27 cellular contexts compared by ENCODE assay signal in genomic region chr1:9922342-9922741, GRCh38. TPM values are rescaled to one million over a fixed set of nuclear protein-coding genes. Genes with fewer than 3 reads are reported as not detected.
DNase-seq lines count a peak whose midpoint lies in the region; ATAC-seq, FAIRE-seq and TF ChIP-seq lines count a peak whose summit lies in the region.
"Had no signal": no experiment of that assay in that cellular context is flagged by ENCODE, and none has a peak within 500 bp of the region (broad histone marks: within the 10 kb centered on the region; RNA-seq: fewer than 3 reads in every experiment).

No MANE protein-coding gene starts in this region.

- H3K9me3 Mint-ChIP-seq in activated CD4-positive, alpha-beta memory T cell treated with anti-CD3 and anti-CD28 coated beads for 36 hours: no peaks in the 10 kb centered on the region
- H3K9me3 Mint-ChIP-seq: activated T-helper 17 cell treated with anti-CD3 and anti-CD28 coated beads, Interleukin-2, amount 50 U/mL, for 72 hours; stimulated activated effector memory CD8-positive, alpha-beta T cell treated with anti-CD3 and anti-CD28 coated beads, Interleukin-12 subunit alpha, Interleukin-12 subunit beta, amount 100 ng/mL, for 72 hours; T-cell had no signal

- H4K20me1 ChIP-seq in K562 (replicated peaks; ENCODE audit: control insufficient read depth, insufficient read depth, low read length): no peaks in the 10 kb centered on the region
- H4K20me1 ChIP-seq: BLaER1 treated with 17β-estradiol and CSF1 and Interleukin-3, amounts not matched to agents 10 nM and 100 nM had no signal

- BruUV-seq in A673 (replicated peaks; lab: Mats Ljungman, UMichigan) (no TSS peak), K562 (replicated peaks; lab: Mats Ljungman, UMichigan) (no TSS peak)

- no peak for FAIRE-seq in K562 (lab: Jason Lieb, UNC)
- FAIRE-seq: astrocyte, endometrium had no signal

- H3K27me3 ChIP-seq in A673 (replicated peaks; ENCODE audit: insufficient read depth, low read depth, low read length, poor library complexity) (no peaks in the 10 kb centered on the region), HUES64 (ENCODE audit: insufficient read depth, low read length) (no peaks in the 10 kb centered on the region), K562 (ENCODE audit: control insufficient read depth in 2 of 2, insufficient read depth in 2 of 2, low read length in 2 of 2) (no peaks in the 10 kb centered on the region), iPS-20b (ENCODE audit: insufficient read depth, low read length) (no peaks in the 10 kb centered on the region)
- H3K27me3 ChIP-seq: BLaER1 treated with 17β-estradiol and CSF1 and Interleukin-3, amounts not matched to agents 10 nM and 100 nM had no signal

- H3K27ac ChIP-seq in A673 (ENCODE audit: low read depth, low read length, poor library complexity, severe bottlenecking): no peak overlapping the region
- H3K27ac ChIP-seq in HUES64 (ENCODE audit: low read depth, low read length): peak overlapping the region; percentile 51; the same call in 1 of the 2 replicates
- no peak overlapping the region for H3K27ac ChIP-seq in K562 (ENCODE audit: extremely low read depth, low read depth, low read length)
- H3K27ac ChIP-seq in iPS-20b (ENCODE audit: low read length): peak overlapping the region; percentile 18
- H3K27ac ChIP-seq: BLaER1 treated with 17β-estradiol and CSF1 and Interleukin-3, amounts not matched to agents 10 nM and 100 nM; coronary artery; KMS-11 had no signal

- ATAC-seq in K562: peak; percentile 60
- no peak for ATAC-seq in stimulated activated naive CD8-positive, alpha-beta T cell treated with anti-CD3 and anti-CD28 coated beads, Interleukin-15, Interleukin-2, amounts not matched to agents 100 U/mL and 50 U/mL, for 24 hours
- ATAC-seq: activated CD8-positive, alpha-beta memory T cell treated with anti-CD3 and anti-CD28 coated beads, Interleukin-2, amount 10 ng/mL, durations not matched to agents 7 days and 5 days; activated T-helper 17 cell treated with anti-CD3 and anti-CD28 coated beads, Interleukin-2, amount 50 U/mL, for 72 hours; stimulated activated effector memory CD8-positive, alpha-beta T cell treated with anti-CD3 and anti-CD28 coated beads, Interleukin-12 subunit alpha, Interleukin-12 subunit beta, amount 100 ng/mL, for 72 hours; T-cell had no signal

- H3K4me3 Mint-ChIP-seq in activated CD4-positive, alpha-beta memory T cell treated with anti-CD3 and anti-CD28 coated beads for 36 hours: no peak overlapping the region
- H3K4me3 Mint-ChIP-seq: activated CD8-positive, alpha-beta memory T cell treated with anti-CD3 and anti-CD28 coated beads, Interleukin-2, amount 10 ng/mL, durations not matched to agents 7 days and 5 days; activated naive CD8-positive, alpha-beta T cell; activated T-helper 17 cell treated with anti-CD3 and anti-CD28 coated beads, Interleukin-2, amount 50 U/mL, for 72 hours; stimulated activated effector memory CD8-positive, alpha-beta T cell treated with anti-CD3 and anti-CD28 coated beads, Interleukin-12 subunit alpha, Interleukin-12 subunit beta, amount 100 ng/mL, for 72 hours; T-cell had no signal

- TF ChIP-seq CTCF in A673 (conservative IDR thresholded peaks at IDR 0.05; ENCODE audit: low read depth, low read length) (no peak), K562 (IDR thresholded peaks at IDR 0.05 in 2 of 3, conservative IDR thresholded peaks at IDR 0.05 in 1 of 3; ENCODE audit: insufficient read depth in 2 of 3, low read depth in 1 of 3, low read length in 3 of 3) (no peak)

- no peaks in the 10 kb centered on the region for H3K9me1 ChIP-seq in K562 (ENCODE audit: control insufficient read depth, insufficient read depth, low read length)

- H3K79me2 ChIP-seq in K562 (ENCODE audit: control insufficient read depth, insufficient read depth, low read length): no peaks in the 10 kb centered on the region

- H3K9me3 ChIP-seq in A673 (ENCODE audit: low read depth, low read length, poor library complexity, severe bottlenecking): no peaks in the 10 kb centered on the region
- no peaks in the 10 kb centered on the region for H3K9me3 ChIP-seq in HUES64 (ENCODE audit: insufficient read depth, low read depth, low read length)
- H3K9me3 ChIP-seq in K562 (replicated peaks; ENCODE audit: control insufficient read depth, insufficient read depth, low read depth, low read length): no peaks in the 10 kb centered on the region
- H3K9me3 ChIP-seq in iPS-20b (ENCODE audit: insufficient read depth, low read depth, low read length): no peaks in the 10 kb centered on the region
- H3K9me3 ChIP-seq: BLaER1 treated with 17β-estradiol and CSF1 and Interleukin-3, amounts not matched to agents 10 nM and 100 nM had no signal

- H3K36me3 Mint-ChIP-seq in activated CD4-positive, alpha-beta memory T cell treated with anti-CD3 and anti-CD28 coated beads for 36 hours: no peaks in the 10 kb centered on the region
- H3K36me3 Mint-ChIP-seq: activated CD8-positive, alpha-beta memory T cell treated with anti-CD3 and anti-CD28 coated beads, Interleukin-2, amount 10 ng/mL, durations not matched to agents 7 days and 5 days; activated naive CD8-positive, alpha-beta T cell had no signal

- TF ChIP-seq RAD21 in K562 (CRISPR knock-in tag; conservative IDR thresholded peaks at IDR 0.05 in 1 of 2, IDR thresholded peaks at IDR 0.05 in 1 of 2): no peak

- WGBS in HUES64: 40% methylated on average over 5 of the region's 5 CpGs
- 38% methylated on average over 5 of the region's 5 CpGs for WGBS in K562 (ENCODE audit: insufficient coverage, low coverage, missing lambda C conversion rate)

- H2AFZ ChIP-seq in K562 (ENCODE audit: low read depth, low read length): peak overlapping the region; percentile 16; the same call in 1 of the 2 replicates

- no peak for TF ChIP-seq POLR2A in K562 (conservative IDR thresholded peaks at IDR 0.05)

- H3K36me3 ChIP-seq in A673 (ENCODE audit: insufficient read depth, low read length, poor library complexity, severe bottlenecking) (no peaks in the 10 kb centered on the region), HUES64 (ENCODE audit: insufficient read depth, low read length) (no peaks in the 10 kb centered on the region), K562 (ENCODE audit: control insufficient read depth, insufficient read depth, low read length) (no peaks in the 10 kb centered on the region), iPS-20b (ENCODE audit: insufficient read depth, low read depth, low read length) (no peaks in the 10 kb centered on the region)
- H3K36me3 ChIP-seq: BLaER1 treated with 17β-estradiol and CSF1 and Interleukin-3, amounts not matched to agents 10 nM and 100 nM had no signal

- no peak overlapping the region for H3K27ac Mint-ChIP-seq in activated CD4-positive, alpha-beta memory T cell treated with anti-CD3 and anti-CD28 coated beads for 36 hours
- H3K27ac Mint-ChIP-seq: activated CD8-positive, alpha-beta memory T cell treated with anti-CD3 and anti-CD28 coated beads, Interleukin-2, amount 10 ng/mL, durations not matched to agents 7 days and 5 days; activated naive CD8-positive, alpha-beta T cell; activated T-helper 17 cell treated with anti-CD3 and anti-CD28 coated beads, Interleukin-2, amount 50 U/mL, for 72 hours; stimulated activated effector memory CD8-positive, alpha-beta T cell treated with anti-CD3 and anti-CD28 coated beads, Interleukin-12 subunit alpha, Interleukin-12 subunit beta, amount 100 ng/mL, for 72 hours; T-cell had no signal

- no peak overlapping the region for H3K4me2 ChIP-seq in K562 (ENCODE audit: insufficient read depth, low read length)
- H3K4me2 ChIP-seq: BLaER1 treated with 17β-estradiol and CSF1 and Interleukin-3, amounts not matched to agents 10 nM and 100 nM; KMS-11 had no signal

- peaks cover 14% of the 10 kb centered on the region for H3K4me1 ChIP-seq in A673 (ENCODE audit: insufficient read depth, low read length, poor library complexity, severe bottlenecking)
- H3K4me1 ChIP-seq in HUES64 (ENCODE audit: insufficient read depth, low read length): peaks cover 26% of the 10 kb centered on the region
- peaks cover 0 to 2% of the 10 kb centered on the region in 2 experiments; a peak in 2 of 5 replicates for H3K4me1 ChIP-seq in K562 (replicated peaks in 1 of 2; ENCODE audit: control insufficient read depth in 2 of 2, insufficient read depth in 2 of 2, low read length in 2 of 2)
- peaks cover 24% of the 10 kb centered on the region; the same call in 1 of the 2 replicates for H3K4me1 ChIP-seq in iPS-20b (ENCODE audit: insufficient read depth, low read length)

- in situ Hi-C loops in K562 (cut with MboI): no loop called here

- H3K4me3 ChIP-seq in A673 (ENCODE audit: low read depth, low read length, poor library complexity, severe bottlenecking): no peak overlapping the region
- 0 out of 2 replicates have a peak overlapping the region, but pooled peaks have one; percentile 2 for H3K4me3 ChIP-seq in HUES64 (ENCODE audit: low read length)
- no peak overlapping the region for H3K4me3 ChIP-seq in K562
- peak overlapping the region; percentile 17; the same call in 1 of the 2 replicates for H3K4me3 ChIP-seq in iPS-20b (ENCODE audit: low read length)
- H3K4me3 ChIP-seq: BLaER1 treated with 17β-estradiol and CSF1 and Interleukin-3, amounts not matched to agents 10 nM and 100 nM; coronary artery had no signal

- intact Hi-C loops in A673 (cut with micrococcal nuclease; ENCODE audit: unreplicated experiment) (no loop called here), K562 (cut with micrococcal nuclease) (no loop called here)
- intact Hi-C loops in activated CD4-positive, alpha-beta memory T cell treated with anti-CD3 and anti-CD28 coated beads for 36 hours (cut with micrococcal nuclease): no loop called here

- peaks cover 9% of the 10 kb centered on the region for H3K4me1 Mint-ChIP-seq in activated CD4-positive, alpha-beta memory T cell treated with anti-CD3 and anti-CD28 coated beads for 36 hours (ENCODE audit: low read depth)
- H3K4me1 Mint-ChIP-seq: T-cell had no signal

- DNase-seq in A673 (ENCODE audit: low spot score) (peak; percentile 77), K562 (ENCODE audit: extremely low read depth in 1 of 4, low spot score in 3 of 4) (peak in 1 of 4 experiments; percentile 8), cerebellar nuclear complex (lab: John Stamatoyannopoulos, UW) (no peak), NCI-H1092 (lab: John Stamatoyannopoulos, UW) (no peak)
- no peak for DNase-seq in activated CD4-positive, alpha-beta memory T cell treated with anti-CD3 and anti-CD28 coated beads for 36 hours
- no peak for DNase-seq in stimulated activated naive CD8-positive, alpha-beta T cell treated with anti-CD3 and anti-CD28 coated beads, Interleukin-15, Interleukin-2, amounts not matched to agents 100 U/mL and 50 U/mL, for 24 hours
- DNase-seq: ACHN; activated CD4-positive, alpha-beta T cell treated with anti-CD3 and anti-CD28 coated beads for 4 hours; activated CD8-positive, alpha-beta memory T cell treated with anti-CD3 and anti-CD28 coated beads, Interleukin-2, amount 10 ng/mL, durations not matched to agents 7 days and 5 days; Calu3; EL; glutamatergic neuron; MV-4-11; NCI-H2081 treated with DMSO at 0.1 percent for 48 hours; NCI-H526; SHP77 treated with DMSO at 0.1 percent for 48 hours; T-cell had no signal

- CTCF ChIA-PET in A673 (lab: Charles Lee): interaction anchor here (0.5 to 0.6 kb wide), 2 partner anchors 15 to 28 kb away, joined by 3 to 13 read pairs; no protein-coding TSS in a partner anchor
- CTCF ChIA-PET in K562 (lab: Yijun Ruan, JAX; ENCODE audit: low intra/inter-chr PET ratio): no interaction called here
- CTCF ChIA-PET in activated CD4-positive, alpha-beta memory T cell treated with anti-CD3 and anti-CD28 coated beads for 36 hours (lab: Charles Lee): no interaction called here

- POLR2A ChIA-PET in A673 (lab: Charles Lee; ENCODE audit: low non-redundant PET): no interaction called here
- POLR2A ChIA-PET in K562 (lab: Yijun Ruan, JAX): interaction anchor here (0.7 to 1.1 kb wide), 6 partner anchors 10 to 268 kb away, joined by 3 to 5 read pairs (median 3); partner anchors contain the start of gene CTNNBIP1
- POLR2A ChIA-PET in activated CD4-positive, alpha-beta memory T cell treated with anti-CD3 and anti-CD28 coated beads for 36 hours (lab: Charles Lee): interaction anchor here (0.9 kb wide), 1 partner anchor 21 kb away, joined by 3 read pairs; the partner anchor contains the start of genes LZIC and NMNAT1

- no peaks in the 10 kb centered on the region for H3K27me3 Mint-ChIP-seq in activated CD4-positive, alpha-beta memory T cell treated with anti-CD3 and anti-CD28 coated beads for 36 hours
- H3K27me3 Mint-ChIP-seq: activated CD8-positive, alpha-beta memory T cell treated with anti-CD3 and anti-CD28 coated beads, Interleukin-2, amount 10 ng/mL, durations not matched to agents 7 days and 5 days; activated naive CD8-positive, alpha-beta T cell; activated T-helper 17 cell treated with anti-CD3 and anti-CD28 coated beads, Interleukin-2, amount 50 U/mL, for 72 hours; T-cell had no signal

- H3K9ac ChIP-seq in HUES64 (ENCODE audit: low read depth, low read length) (no peak overlapping the region), K562 (ENCODE audit: insufficient read depth in 1 of 2, low read depth in 2 of 2, low read length in 2 of 2) (no peak overlapping the region), iPS-20b (ENCODE audit: low read depth, low read length) (peak overlapping the region; percentile 4; the same call in 1 of the 2 replicates)
- H3K9ac ChIP-seq: BLaER1 treated with 17β-estradiol and CSF1 and Interleukin-3, amounts not matched to agents 10 nM and 100 nM; KMS-11 had no signal

- no peak for TF ChIP-seq EP300 in K562 (IDR thresholded peaks at IDR 0.05; ENCODE audit: low read length)

RNA-seq across cellular contexts. Expression of gene CTNNBIP1, which starts 12.3 kb away (rescaled TPM):
- total RNA-seq in A673 (2021) (14.6 and 22.0 TPM in 2 replicates), K562 (2014; rRNA removed) (27.6 and 30.0 TPM in 2 replicates), K562 (2014; rRNA removed; fragmentation: Illumina TruSeq; extraction: Trizol) (6.9 and 11.5 TPM in 2 replicates), K562 (2015; rRNA removed; fragmentation: Illumina TruSeq; extraction: Trizol) (12.3 and 14.7 TPM in 2 replicates), K562 (2021) (26.3 and 27.1 TPM in 2 replicates)
- 45.4 TPM for polyA plus RNA-seq in HUES64 (2013, experiment 1 of 2)
- 57.3 TPM for polyA plus RNA-seq in HUES64 (2013, experiment 2 of 2)
- 6.8 and 10.7 TPM in 2 replicates for total RNA-seq in K562 (2011; cell fraction: chromatin; rRNA removed; ENCODE audit: low replicate concordance)
- 8.0 and 8.3 TPM in 2 replicates for total RNA-seq in K562 (2011; cell fraction: nucleolus; rRNA removed)
- total RNA-seq in K562 (2011; cell fraction: nucleoplasm; rRNA removed): 7.6 and 7.8 TPM in 2 replicates
- polyA plus RNA-seq in K562 (2011; rRNA removed) (29.2 and 37.0 TPM in 2 replicates), K562 (2014; fragmentation: Illumina TruSeq; extraction: Trizol) (10.1 and 10.2 TPM in 2 replicates), K562 (2014; fragmentation: Nextera tagmentation; extraction: Ambion mirVana) (under 1 TPM; 0.65 to 0.78 TPM), K562 (2014; rRNA removed) (17.5 and 28.5 TPM in 2 replicates)
- polyA plus RNA-seq in K562 (2011; cell fraction: cytosol; rRNA removed): 30.0 and 36.2 TPM in 2 replicates
- 12.6 and 16.6 TPM in 2 replicates for polyA plus RNA-seq in K562 (2011; cell fraction: nucleus; rRNA removed)
- 24.1 and 49.0 TPM in 2 replicates for polyA plus RNA-seq in K562 (2012)
- polyA minus RNA-seq in K562 (2011; rRNA and poly(A)+ RNA removed): 13.0 and 17.0 TPM in 2 replicates
- 20.5 and 28.2 TPM in 2 replicates for polyA minus RNA-seq in K562 (2011; cell fraction: cytosol; rRNA and poly(A)+ RNA removed)
- polyA minus RNA-seq in K562 (2011; cell fraction: nucleus; rRNA and poly(A)+ RNA removed): 2.0 and 3.0 TPM in 2 replicates
- total RNA-seq in activated CD4-positive, alpha-beta memory T cell treated with anti-CD3 and anti-CD28 coated beads for 36 hours: 10 to 100 TPM; 11.0 to 13.2 TPM

RNA-seq across cellular contexts. Expression of gene LZIC, which starts 20.8 kb away (rescaled TPM):
- total RNA-seq in A673 (2021) (53.7 and 56.5 TPM in 2 replicates), K562 (2014; rRNA removed) (32.9 and 36.0 TPM in 2 replicates), K562 (2014; rRNA removed; fragmentation: Illumina TruSeq; extraction: Trizol) (76.8 and 90.6 TPM in 2 replicates), K562 (2015; rRNA removed; fragmentation: Illumina TruSeq; extraction: Trizol) (67.1 and 71.3 TPM in 2 replicates), K562 (2021) (46.7 and 51.4 TPM in 2 replicates)
- polyA plus RNA-seq in HUES64 (2013, experiment 1 of 2): 17.3 TPM
- polyA plus RNA-seq in HUES64 (2013, experiment 2 of 2): 22.5 TPM
- 7.2 and 15.2 TPM in 2 replicates for total RNA-seq in K562 (2011; cell fraction: chromatin; rRNA removed; ENCODE audit: low replicate concordance)
- total RNA-seq in K562 (2011; cell fraction: nucleolus; rRNA removed): 5.4 and 6.8 TPM in 2 replicates
- total RNA-seq in K562 (2011; cell fraction: nucleoplasm; rRNA removed): 13.1 and 20.9 TPM in 2 replicates
- polyA plus RNA-seq in K562 (2011; rRNA removed) (27.4 and 34.4 TPM in 2 replicates), K562 (2014; fragmentation: Illumina TruSeq; extraction: Trizol) (55.6 and 61.7 TPM in 2 replicates), K562 (2014; fragmentation: Nextera tagmentation; extraction: Ambion mirVana) (100 to 1,000 TPM; 101 to 109 TPM), K562 (2014; rRNA removed) (36.7 and 39.1 TPM in 2 replicates)
- 5.9 and 13.7 TPM in 2 replicates for polyA plus RNA-seq in K562 (2011; cell fraction: cytosol; rRNA removed)
- polyA plus RNA-seq in K562 (2011; cell fraction: nucleus; rRNA removed): 6.1 and 10.2 TPM in 2 replicates
- 38.8 and 46.3 TPM in 2 replicates for polyA plus RNA-seq in K562 (2012)
- 37.0 and 48.2 TPM in 2 replicates for polyA minus RNA-seq in K562 (2011; rRNA and poly(A)+ RNA removed)
- polyA minus RNA-seq in K562 (2011; cell fraction: cytosol; rRNA and poly(A)+ RNA removed): 12.8 and 14.4 TPM in 2 replicates
- 2.6 and 7.2 TPM in 2 replicates for polyA minus RNA-seq in K562 (2011; cell fraction: nucleus; rRNA and poly(A)+ RNA removed)
- 10 to 100 TPM; 22.0 to 22.8 TPM for total RNA-seq in activated CD4-positive, alpha-beta memory T cell treated with anti-CD3 and anti-CD28 coated beads for 36 hours

RNA-seq across cellular contexts. Expression of gene NMNAT1, which starts 20.9 kb away (rescaled TPM):
- total RNA-seq in A673 (2021) (4.3 and 4.5 TPM in 2 replicates), K562 (2014; rRNA removed) (5.9 and 7.5 TPM in 2 replicates), K562 (2014; rRNA removed; fragmentation: Illumina TruSeq; extraction: Trizol) (12.8 and 16.5 TPM in 2 replicates), K562 (2015; rRNA removed; fragmentation: Illumina TruSeq; extraction: Trizol) (12.2 and 13.1 TPM in 2 replicates), K562 (2021) (7.8 and 8.1 TPM in 2 replicates)
- 4.2 TPM for polyA plus RNA-seq in HUES64 (2013, experiment 1 of 2)
- 3.9 TPM for polyA plus RNA-seq in HUES64 (2013, experiment 2 of 2)
- total RNA-seq in K562 (2011; cell fraction: chromatin; rRNA removed; ENCODE audit: low replicate concordance): 19.3 and 21.2 TPM in 2 replicates
- total RNA-seq in K562 (2011; cell fraction: nucleolus; rRNA removed): 13.3 and 14.3 TPM in 2 replicates
- total RNA-seq in K562 (2011; cell fraction: nucleoplasm; rRNA removed): 17.5 and 22.6 TPM in 2 replicates
- polyA plus RNA-seq in K562 (2011; rRNA removed) (14.6 and 20.5 TPM in 2 replicates), K562 (2014; fragmentation: Illumina TruSeq; extraction: Trizol) (8.7 TPM in 2 replicates), K562 (2014; fragmentation: Nextera tagmentation; extraction: Ambion mirVana) (10 to 100 TPM; 12.1 to 13.3 TPM), K562 (2014; rRNA removed) (5.1 and 6.1 TPM in 2 replicates)
- 7.5 and 14.5 TPM in 2 replicates for polyA plus RNA-seq in K562 (2011; cell fraction: cytosol; rRNA removed)
- 6.0 and 9.9 TPM in 2 replicates for polyA plus RNA-seq in K562 (2011; cell fraction: nucleus; rRNA removed)
- 11.6 and 12.5 TPM in 2 replicates for polyA plus RNA-seq in K562 (2012)
- 18.7 and 30.0 TPM in 2 replicates for polyA minus RNA-seq in K562 (2011; rRNA and poly(A)+ RNA removed)
- polyA minus RNA-seq in K562 (2011; cell fraction: cytosol; rRNA and poly(A)+ RNA removed): 4.6 and 6.7 TPM in 2 replicates
- polyA minus RNA-seq in K562 (2011; cell fraction: nucleus; rRNA and poly(A)+ RNA removed): 2.0 and 11.7 TPM in 2 replicates
- total RNA-seq in activated CD4-positive, alpha-beta memory T cell treated with anti-CD3 and anti-CD28 coated beads for 36 hours: 1 to 10 TPM; 7.8 to 9.9 TPM

Comparison
In these comparisons a context has a peak if more than half of its experiments do, and no peak if none do; other contexts are left out.
1. H3K27ac ChIP-seq: peak in HUES64 (single experiment) and iPS-20b (single experiment); none in A673 (single experiment) and K562 (single experiment).
2. H3K4me3 ChIP-seq: peak in HUES64 (single experiment) and iPS-20b (single experiment); none in A673 (single experiment) and K562 (single experiment).